In the genomic region with DNA sequence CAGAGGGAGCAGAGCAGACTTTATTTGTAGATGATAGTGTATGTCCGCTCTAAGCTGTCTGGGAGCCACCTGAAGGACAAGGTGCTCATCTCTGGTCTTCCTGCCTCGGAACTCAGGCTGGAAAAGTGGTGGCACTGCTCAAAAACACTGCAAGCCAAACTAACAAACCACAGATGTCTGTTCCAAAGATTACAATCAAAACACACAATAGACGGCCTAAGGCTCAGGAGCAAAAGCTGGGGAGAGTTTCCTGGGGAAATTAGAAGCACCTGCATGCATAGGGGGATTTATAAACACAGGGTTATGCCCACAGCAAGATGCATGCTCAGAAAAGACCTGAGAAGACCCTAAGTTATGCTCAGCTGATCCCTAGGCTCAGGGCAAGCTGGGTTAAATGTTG, we compare ENCODE assay signal across 18 cellular contexts. TPM values are rescaled to one million over a fixed set of nuclear protein-coding genes. Genes with fewer than 3 reads are reported as not detected.
DNase-seq lines count a peak whose midpoint lies in the region; ATAC-seq, FAIRE-seq and TF ChIP-seq lines count a peak whose summit lies in the region.
"Had no signal": no experiment of that assay in that cellular context is flagged by ENCODE, and none has a peak within 500 bp of the region (broad histone marks: within the 10 kb centered on the region; RNA-seq: fewer than 3 reads in every experiment).

No MANE protein-coding gene starts in this region.

- WGBS in SK-N-SH (ENCODE audit: low lambda C conversion rate) = 23% methylated on average over 3 of the region's 3 CpGs
- 2% methylated on average over 3 of the region's 3 CpGs for WGBS in K562 (ENCODE audit: insufficient coverage, low coverage, missing lambda C conversion rate)

- TF ChIP-seq POLR2A in K562 (conservative IDR thresholded peaks at IDR 0.05) = no peak

- H4K20me1 ChIP-seq in SK-N-SH (ENCODE audit: insufficient read depth) (no peaks in the 10 kb centered on the region), K562 (replicated peaks; ENCODE audit: control insufficient read depth, insufficient read depth, low read length) (no peaks in the 10 kb centered on the region)

- intact Hi-C loops in K562 (cut with micrococcal nuclease) = no loop called here

- no peak overlapping the region for H3K9ac ChIP-seq in SK-N-SH
- no peak overlapping the region for H3K9ac ChIP-seq in K562 (ENCODE audit: insufficient read depth in 1 of 2, low read depth in 2 of 2, low read length in 2 of 2)

- H3K27ac Mint-ChIP-seq in T-cell = no peak overlapping the region
- H3K27ac Mint-ChIP-seq: CD4-positive, alpha-beta memory T cell had no signal

- H2AFZ ChIP-seq in SK-N-SH (ENCODE audit: low read depth) (no peak overlapping the region), K562 (ENCODE audit: low read depth, low read length) (0 out of 2 replicates have a peak overlapping the region, but pooled peaks have one; percentile 28)

- CTCF ChIA-PET in SK-N-SH (lab: Yijun Ruan, JAX) (interaction anchor here (0.7 to 3.4 kb wide), 6 partner anchors 11 to 719 kb away, joined by 3 to 9 read pairs (median 4); partner anchors contain the start of gene TRAPPC5), K562 (lab: Yijun Ruan, JAX; ENCODE audit: low intra/inter-chr PET ratio) (no interaction called here), T-cell (lab: Charles Lee) (interaction anchor here in 1 of 2 donors (0.8 kb wide), 1 partner anchor 49 kb away, joined by 3 read pairs; no protein-coding TSS in a partner anchor)

- H3F3A ChIP-seq in SK-N-SH (replicated peaks; ENCODE audit: insufficient read depth) = peaks cover 3% of the 10 kb centered on the region

- H3K36me3 Mint-ChIP-seq in T-cell = no peaks in the 10 kb centered on the region

- peaks cover 2 to 5% (median 3%) of the 10 kb centered on the region in 3 donors for H3K4me1 Mint-ChIP-seq in T-cell

- peaks cover 0 to 3% (median 3%) of the 10 kb centered on the region in 3 donors for H3K9me3 Mint-ChIP-seq in T-cell

- TF ChIP-seq EP300 in SK-N-SH (IDR thresholded peaks at IDR 0.05; ENCODE audit: borderline replicate concordance in 1 of 2, low read depth in 1 of 2, low read length in 1 of 2) (peak in 1 of 2 experiments; percentile 60; a peak in 2 of 4 replicates), K562 (IDR thresholded peaks at IDR 0.05; ENCODE audit: low read length) (no peak)

- peaks cover 0 to 6% of the 10 kb centered on the region in 2 experiments; a peak in 2 of 4 replicates for H3K4me1 ChIP-seq in SK-N-SH (ENCODE audit: control insufficient read depth in 1 of 2, insufficient read depth in 2 of 2, low read depth in 1 of 2, low read length in 1 of 2)
- no peaks in the 10 kb centered on the region for H3K4me1 ChIP-seq in K562 (replicated peaks in 1 of 2; ENCODE audit: control insufficient read depth in 2 of 2, insufficient read depth in 2 of 2, low read length in 2 of 2)

- no peaks in the 10 kb centered on the region for H3K9me1 ChIP-seq in K562 (ENCODE audit: control insufficient read depth, insufficient read depth, low read length)

- H3K79me2 ChIP-seq in SK-N-SH (ENCODE audit: insufficient read depth) (no peaks in the 10 kb centered on the region), K562 (ENCODE audit: control insufficient read depth, insufficient read depth, low read length) (no peaks in the 10 kb centered on the region)

- no peaks in the 10 kb centered on the region for H3K9me2 ChIP-seq in SK-N-SH

- no peaks in the 10 kb centered on the region for H3K36me3 ChIP-seq in SK-N-SH (replicated peaks in 1 of 2; ENCODE audit: control insufficient read depth in 1 of 2, insufficient read depth in 2 of 2, low read length in 1 of 2)
- H3K36me3 ChIP-seq in K562 (ENCODE audit: control insufficient read depth, insufficient read depth, low read length) = no peaks in the 10 kb centered on the region

- no peaks in the 10 kb centered on the region for H3K9me3 ChIP-seq in SK-N-SH
- no peaks in the 10 kb centered on the region for H3K9me3 ChIP-seq in K562 (replicated peaks; ENCODE audit: control insufficient read depth, insufficient read depth, low read depth, low read length)

- DNase-seq in Jurkat, Clone E6-1 (ENCODE audit: low read depth, low spot score) = peak; percentile 69
- DNase-seq in SK-N-SH = peak; percentile 48
- no peak for DNase-seq in K562 (ENCODE audit: extremely low read depth in 1 of 4, low spot score in 3 of 4)
- DNase-seq in GM13977 (ENCODE audit: low spot score) = no peak
- DNase-seq in T-cell = no peak
- DNase-seq in DMS153 (lab: John Stamatoyannopoulos, UW) = no peak
- DNase-seq: C1 segment of cervical spinal cord; Calu3; CD4-positive, alpha-beta memory T cell; COR-L47; EL; GDM1; GOT3; H7; HCEC 1CT had no signal

- no peak for TF ChIP-seq RAD21 in SK-N-SH (IDR thresholded peaks at IDR 0.05; ENCODE audit: low read length)
- TF ChIP-seq RAD21 in K562 (CRISPR knock-in tag; conservative IDR thresholded peaks at IDR 0.05 in 1 of 2, IDR thresholded peaks at IDR 0.05 in 1 of 2) = no peak

- H3K4me3 Mint-ChIP-seq in T-cell = no peak overlapping the region
- H3K4me3 Mint-ChIP-seq: CD4-positive, alpha-beta memory T cell had no signal

- no peak for TF ChIP-seq CTCF in SK-N-SH (IDR thresholded peaks at IDR 0.05)
- TF ChIP-seq CTCF in K562 (IDR thresholded peaks at IDR 0.05 in 2 of 3, conservative IDR thresholded peaks at IDR 0.05 in 1 of 3; ENCODE audit: insufficient read depth in 2 of 3, low read depth in 1 of 3, low read length in 3 of 3) = no peak
- TF ChIP-seq CTCF in GM13977 (IDR thresholded peaks at IDR 0.05; ENCODE audit: extremely low read depth, insufficient read depth, missing control alignments) = no peak

- BruUV-seq in K562 (replicated peaks; lab: Mats Ljungman, UMichigan) = no TSS peak

- in situ Hi-C loops in K562 (cut with MboI) (no loop called here), GM13977 (cut with MboI; ENCODE audit: low pct_unique_long_range_greater_than_20kb, low sequenced_read_pairs, unreplicated experiment) (loop anchor here (25.0 kb wide), 2 partner anchors 258 to 458 kb away; no protein-coding TSS in a partner anchor)

- no peak for FAIRE-seq in K562 (lab: Jason Lieb, UNC)
- FAIRE-seq: GM12878 had no signal

- ATAC-seq in K562 (no peak), T-cell (replicated peaks in 1 of 4) (no peak)
- ATAC-seq: GM12878 had no signal

- H3K27ac ChIP-seq in SK-N-SH (ENCODE audit: low read depth in 2 of 2, low read length in 1 of 2) (peak overlapping the region in 1 of 2 experiments; percentile 43; a peak in 1 of 4 replicates), K562 (ENCODE audit: extremely low read depth, low read depth, low read length) (no peak overlapping the region)

- peaks cover 12 to 30% of the 10 kb centered on the region in 2 donors for H3K27me3 Mint-ChIP-seq in T-cell

- peak overlapping the region; percentile 6; the same call in 1 of the 2 replicates for H3K4me3 ChIP-seq in Jurkat, Clone E6-1 (ENCODE audit: low read length)
- H3K4me3 ChIP-seq in SK-N-SH (ENCODE audit: low read depth in 2 of 2, low read length in 1 of 2) (no peak overlapping the region), K562 (no peak overlapping the region)
- H3K4me3 ChIP-seq: GM12878 had no signal

- H3K4me2 ChIP-seq in SK-N-SH (no peak overlapping the region), K562 (ENCODE audit: insufficient read depth, low read length) (no peak overlapping the region)

- POLR2A ChIA-PET in SK-N-SH (lab: Yijun Ruan, JAX) = no interaction called here
- POLR2A ChIA-PET in K562 (lab: Yijun Ruan, JAX) = interaction anchor here (0.9 to 1.2 kb wide), 2 partner anchors 8 to 220 kb away, joined by 3 read pairs; no protein-coding TSS in a partner anchor
- POLR2A ChIA-PET in T-cell (lab: Charles Lee) = interaction anchor here in 1 of 2 donors (0.6 kb wide), 1 partner anchor 56 kb away, joined by 4 read pairs; no protein-coding TSS in a partner anchor

- H3K27me3 ChIP-seq in SK-N-SH (ENCODE audit: insufficient read depth) = peaks cover 25% of the 10 kb centered on the region
- H3K27me3 ChIP-seq in K562 (ENCODE audit: control insufficient read depth in 2 of 2, insufficient read depth in 2 of 2, low read length in 2 of 2) = peaks cover 0 to 5% of the 10 kb centered on the region in 2 experiments; a peak in 2 of 5 replicates

RNA-seq across cellular contexts. Expression of gene EVI5L, which starts 9.4 kb away (rescaled TPM):
- 14.4 TPM for polyA plus RNA-seq in Jurkat, Clone E6-1 (2012; ENCODE audit: insufficient read depth, insufficient read length)
- polyA plus RNA-seq in SK-N-SH (2012; rRNA removed) (8.5 and 9.7 TPM in 2 replicates), K562 (2011; rRNA removed) (1.4 and 2.8 TPM in 2 replicates), K562 (2014; fragmentation: Illumina TruSeq; extraction: Trizol) (1.5 TPM in 2 replicates), K562 (2014; fragmentation: Nextera tagmentation; extraction: Ambion mirVana) (not detected), K562 (2014; rRNA removed) (1.00 and 1.2 TPM in 2 replicates)
- 4.9 and 8.5 TPM in 2 replicates for polyA plus RNA-seq in SK-N-SH (2012; cell fraction: cytosol; rRNA removed)
- 16.4 and 17.9 TPM in 2 replicates for polyA plus RNA-seq in SK-N-SH (2012; cell fraction: nucleus; rRNA removed)
- total RNA-seq in K562 (2011; cell fraction: chromatin; rRNA removed; ENCODE audit: low replicate concordance) = 2.9 and 11.6 TPM in 2 replicates
- 6.2 and 7.6 TPM in 2 replicates for total RNA-seq in K562 (2011; cell fraction: nucleolus; rRNA removed)
- total RNA-seq in K562 (2011; cell fraction: nucleoplasm; rRNA removed) = 3.4 and 4.6 TPM in 2 replicates
- total RNA-seq in K562 (2014; rRNA removed) (1.0 and 1.1 TPM in 2 replicates), K562 (2014; rRNA removed; fragmentation: Illumina TruSeq; extraction: Trizol) (0.13 and 0.76 TPM in 2 replicates), K562 (2015; rRNA removed; fragmentation: Illumina TruSeq; extraction: Trizol) (0.53 and 0.69 TPM in 2 replicates), K562 (2021) (1.8 and 1.9 TPM in 2 replicates), T-cell (10 to 100 TPM in 4 of 5 donors, 1 to 10 TPM in 1; 9.6 to 15.1 (median 13.7) TPM)
- 2.5 and 3.6 TPM in 2 replicates for polyA plus RNA-seq in K562 (2011; cell fraction: cytosol; rRNA removed)
- 4.8 and 5.7 TPM in 2 replicates for polyA plus RNA-seq in K562 (2011; cell fraction: nucleus; rRNA removed)
- 1.2 and 5.4 TPM in 2 replicates for polyA plus RNA-seq in K562 (2012)
- 2.9 and 3.4 TPM in 2 replicates for polyA minus RNA-seq in K562 (2011; rRNA and poly(A)+ RNA removed)
- 3.0 and 3.9 TPM in 2 replicates for polyA minus RNA-seq in K562 (2011; cell fraction: cytosol; rRNA and poly(A)+ RNA removed)
- polyA minus RNA-seq in K562 (2011; cell fraction: nucleus; rRNA and poly(A)+ RNA removed) = 3.5 and 5.4 TPM in 2 replicates

RNA-seq across cellular contexts. Expression of gene PRR36, which starts 53.6 kb away (rescaled TPM):
- 9.4 TPM for polyA plus RNA-seq in Jurkat, Clone E6-1 (2012; ENCODE audit: insufficient read depth, insufficient read length)
- 0.10 and 0.18 TPM in 2 replicates for polyA plus RNA-seq in SK-N-SH (2012; rRNA removed)
- 0.23 and 0.29 TPM in 2 replicates for polyA plus RNA-seq in SK-N-SH (2012; cell fraction: cytosol; rRNA removed)
- polyA plus RNA-seq in SK-N-SH (2012; cell fraction: nucleus; rRNA removed) = 1.1 and 1.5 TPM in 2 replicates
- 0.14 and 0.35 TPM in 2 replicates for total RNA-seq in K562 (2011; cell fraction: chromatin; rRNA removed; ENCODE audit: low replicate concordance)
- total RNA-seq in K562 (2011; cell fraction: nucleolus; rRNA removed) = 0.17 and 0.26 TPM in 2 replicates
- 0.22 and 0.53 TPM in 2 replicates for total RNA-seq in K562 (2011; cell fraction: nucleoplasm; rRNA removed)
- total RNA-seq in K562 (2014; rRNA removed) = 0.05 TPM in 1 of 2 replicates, not detected in the other
- total RNA-seq in K562 (2014; rRNA removed; fragmentation: Illumina TruSeq; extraction: Trizol) = not detected in 2 replicates
- 0.04 TPM in 1 of 2 replicates, not detected in the other for total RNA-seq in K562 (2015; rRNA removed; fragmentation: Illumina TruSeq; extraction: Trizol)
- 0.29 and 0.42 TPM in 2 replicates for total RNA-seq in K562 (2021)
- 0.07 TPM in 1 of 2 replicates, not detected in the other for polyA plus RNA-seq in K562 (2011; rRNA removed)
- polyA plus RNA-seq in K562 (2011; cell fraction: cytosol; rRNA removed) = 0.09 and 0.13 TPM in 2 replicates
- 0.25 and 0.30 TPM in 2 replicates for polyA plus RNA-seq in K562 (2011; cell fraction: nucleus; rRNA removed)
- 0.16 and 0.22 TPM in 2 replicates for polyA plus RNA-seq in K562 (2012)
- 0.06 and 0.14 TPM in 2 replicates for polyA plus RNA-seq in K562 (2014; fragmentation: Illumina TruSeq; extraction: Trizol)
- polyA plus RNA-seq in K562 (2014; fragmentation: Nextera tagmentation; extraction: Ambion mirVana) = not detected
- polyA plus RNA-seq in K562 (2014; rRNA removed) = not detected in 2 replicates
- polyA minus RNA-seq in K562 (2011; rRNA and poly(A)+ RNA removed) = 0.06 TPM in 1 of 2 replicates, not detected in the other
- 0.29 and 0.82 TPM in 2 replicates for polyA minus RNA-seq in K562 (2011; cell fraction: cytosol; rRNA and poly(A)+ RNA removed)
- 0.11 and 0.13 TPM in 2 replicates for polyA minus RNA-seq in K562 (2011; cell fraction: nucleus; rRNA and poly(A)+ RNA removed)
- under 1 TPM; 0.28 to 0.85 (median 0.36) TPM for total RNA-seq in T-cell
- total RNA-seq: GM12878 had no signal
- polyA plus RNA-seq: BJ had no signal

RNA-seq across cellular contexts. Expression of gene CLEC4M, which starts 57.5 kb away (rescaled TPM):
- polyA plus RNA-seq in Jurkat, Clone E6-1 (2012; ENCODE audit: insufficient read depth, insufficient read length) = not detected
- polyA plus RNA-seq in SK-N-SH (2012; rRNA removed) (not detected in 2 replicates), K562 (2011; rRNA removed) (0.18 and 0.62 TPM in 2 replicates), K562 (2014; fragmentation: Illumina TruSeq; extraction: Trizol) (not detected in 2 replicates), K562 (2014; fragmentation: Nextera tagmentation; extraction: Ambion mirVana) (under 1 TPM in 1 of 2 experiments, not detected in 1; 0.08 TPM), K562 (2014; rRNA removed) (not detected in 2 replicates)
- polyA plus RNA-seq in SK-N-SH (2012; cell fraction: cytosol; rRNA removed) = not detected in 2 replicates
- polyA plus RNA-seq in SK-N-SH (2012; cell fraction: nucleus; rRNA removed) = not detected in 2 replicates
- total RNA-seq in K562 (2011; cell fraction: chromatin; rRNA removed; ENCODE audit: low replicate concordance) = 0.37 and 0.69 TPM in 2 replicates
- 0.53 and 0.83 TPM in 2 replicates for total RNA-seq in K562 (2011; cell fraction: nucleolus; rRNA removed)
- 0.23 TPM in 1 of 2 replicates, not detected in the other for total RNA-seq in K562 (2011; cell fraction: nucleoplasm; rRNA removed)
- total RNA-seq in K562 (2014; rRNA removed) (not detected in 2 replicates), K562 (2014; rRNA removed; fragmentation: Illumina TruSeq; extraction: Trizol) (not detected in 2 replicates), K562 (2015; rRNA removed; fragmentation: Illumina TruSeq; extraction: Trizol) (not detected in 2 replicates), K562 (2021) (0.27 TPM in 1 of 2 replicates, not detected in the other), T-cell (under 1 TPM in 2 of 5 donors, not detected in 3; 0.20 to 0.30 TPM)
- 0.19 and 0.32 TPM in 2 replicates for polyA plus RNA-seq in K562 (2011; cell fraction: cytosol; rRNA removed)
- 2.4 and 4.7 TPM in 2 replicates for polyA plus RNA-seq in K562 (2011; cell fraction: nucleus; rRNA removed)
- 0.05 and 0.58 TPM in 2 replicates for polyA plus RNA-seq in K562 (2012)
- polyA minus RNA-seq in K562 (2011; rRNA and poly(A)+ RNA removed) = 0.27 TPM in 1 of 2 replicates, not detected in the other
- not detected in 2 replicates for polyA minus RNA-seq in K562 (2011; cell fraction: cytosol; rRNA and poly(A)+ RNA removed)
- polyA minus RNA-seq in K562 (2011; cell fraction: nucleus; rRNA and poly(A)+ RNA removed) = not detected in 2 replicates
- total RNA-seq: A673; Calu3; CD4-positive, alpha-beta memory T cell; H7 had no signal
- polyA plus RNA-seq: BJ; CD4-positive, alpha-beta memory T cell had no signal

Comparison
In these comparisons a context has a peak if more than half of its experiments do, and no peak if none do; other contexts are left out.
1. DNase-seq: peak in Jurkat, Clone E6-1 (single experiment) and SK-N-SH (single experiment); none in K562 (0 of 4), GM13977 (single experiment), T-cell (0 of 34) and DMS153 (single experiment).